1 cellular context compared by ENCODE assay signal in genomic region chr6:104017410-104018381, GRCh38.
TF ChIP-seq lines count a peak whose summit lies in the region.

No MANE protein-coding gene starts in this region.

TF ChIP-seq in H1, 55 proteins besides CTCF, POLR2A, EP300 and RAD21 (continued from another document):
- TF ChIP-seq POLR2AphosphoS5 (IDR thresholded peaks at IDR 0.05; ENCODE audit: low read depth, low read length) (no peak), CBX8 (IDR thresholded peaks at IDR 0.05; ENCODE audit: borderline replicate concordance, low read depth, low read length) (no peak), CBX5 (IDR thresholded peaks at IDR 0.05; ENCODE audit: low read depth, low read length) (no peak), ASH2L (IDR thresholded peaks at IDR 0.05; ENCODE audit: low read length) (no peak), TAF1 (IDR thresholded peaks at IDR 0.05; ENCODE audit: low read depth, low read length) (no peak), SIX5 (IDR thresholded peaks at IDR 0.05; ENCODE audit: low read depth, low read length) (no peak), EZH2 (IDR thresholded peaks at IDR 0.05; ENCODE audit: low read depth, low read length, severe bottlenecking) (no peak), GABPA (IDR thresholded peaks at IDR 0.05; ENCODE audit: borderline replicate concordance, insufficient read depth, low read length) (no peak), HDAC2 (IDR thresholded peaks at IDR 0.05; ENCODE audit: borderline replicate concordance in 1 of 2, low read depth in 2 of 2, low read length in 2 of 2) (no peak), SAP30 (IDR thresholded peaks at IDR 0.05; ENCODE audit: insufficient read depth, insufficient replicate concordance, low read length) (no peak), TBP (IDR thresholded peaks at IDR 0.05; ENCODE audit: low read depth, low read length) (no peak), RXRA (IDR thresholded peaks at IDR 0.05; ENCODE audit: insufficient read depth, low read depth, low read length) (no peak), CHD1 (IDR thresholded peaks at IDR 0.05; ENCODE audit: low read depth, low read length) (no peak), POU5F1 (IDR thresholded peaks at IDR 0.05; ENCODE audit: low read depth, low read length) (no peak)
